ENCODE assay signal across 8 cellular contexts in the genomic region with DNA sequence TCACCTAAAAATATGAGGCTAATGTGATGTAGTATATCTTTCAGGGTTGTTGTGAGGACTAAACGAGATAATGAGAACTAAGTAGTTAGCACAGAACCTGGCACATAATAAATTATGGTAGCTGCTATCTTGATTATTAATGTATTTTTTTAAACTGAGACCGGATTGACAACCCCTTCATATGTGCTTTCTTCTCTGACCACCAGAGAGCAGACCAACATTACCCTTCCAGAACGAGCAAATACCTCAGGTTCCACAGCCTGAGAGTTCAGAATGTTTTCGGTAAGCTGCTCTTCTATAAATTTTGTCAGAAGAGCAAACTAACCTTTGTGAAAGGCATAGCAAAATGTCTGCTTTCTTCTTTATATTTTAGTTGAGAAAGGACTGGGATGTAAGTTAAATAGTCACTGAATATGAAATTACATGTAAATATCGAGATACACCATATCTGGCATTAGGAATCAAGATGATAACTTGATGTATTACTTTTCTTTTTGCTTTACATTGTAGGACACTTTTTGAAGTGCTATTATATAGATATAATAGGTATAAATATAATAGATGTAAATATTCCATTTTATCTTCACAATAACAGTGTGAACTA. TPM values are rescaled to one million over a fixed set of nuclear protein-coding genes. Genes with fewer than 3 reads are reported as not detected.
DNase-seq lines count a peak whose midpoint lies in the region; ATAC-seq and TF ChIP-seq lines count a peak whose summit lies in the region.

No MANE protein-coding gene starts in this region.

- dilution Hi-C loops in IMR-90 (cut with HindIII; ENCODE audit: low sequenced_read_pairs, unreplicated experiment) = no loop called here

- 0 out of 4 replicates have a peak overlapping the region, but pooled peaks of 1 of the 2 experiments have one; percentile 30 for H4K8ac ChIP-seq in IMR-90 (ENCODE audit: low read depth in 2 of 2, low read length in 2 of 2)
- H4K8ac ChIP-seq in neuronal stem cell (ENCODE audit: low read depth, low read length) = no peak overlapping the region

- H3K79me1 ChIP-seq in IMR-90 (ENCODE audit: low read depth in 1 of 2, low read length in 2 of 2) (no peaks in the 10 kb centered on the region), neuronal stem cell (ENCODE audit: low read depth, low read length) (no peaks in the 10 kb centered on the region)

- H3K23ac ChIP-seq in IMR-90 (ENCODE audit: low read depth, low read length) = no peak overlapping the region
- no peak overlapping the region for H3K23ac ChIP-seq in neuronal stem cell (ENCODE audit: low read depth, low read length, poor library complexity)

- intact Hi-C loops in IMR-90 (cut with micrococcal nuclease) = loop anchor here (1.0 to 5.0 kb wide), 4 partner anchors 54 to 537 kb away; a partner anchor contains a TSS

- peak; percentile 67; the same call in 1 of the 2 replicates for ATAC-seq in IMR-90 (ENCODE audit: low read depth)

- WGBS in IMR-90 (ENCODE audit: extremely low coverage in 2 of 2, insufficient read length in 1 of 2), 2 experiments = no CpG with 5 or more reads among the region's 5 CpGs
- WGBS in neuronal stem cell (ENCODE audit: extremely low coverage in 2 of 2, insufficient read length in 2 of 2, insufficient replicate concordance in 1 of 2), 2 donors = no CpG with 5 or more reads among the region's 5 CpGs

- peak; percentile 60 for TF ChIP-seq CTCF in AG09319 (IDR thresholded peaks at IDR 0.05; ENCODE audit: low read depth, low read length)
- TF ChIP-seq CTCF in IMR-90 (conservative IDR thresholded peaks at IDR 0.05; ENCODE audit: low read depth, low read length) = peak; percentile 75
- peak; percentile 90 for TF ChIP-seq CTCF in epithelial cell of proximal tubule (conservative IDR thresholded peaks at IDR 0.05; ENCODE audit: low read depth, low read length)

- no peak for TF ChIP-seq POLR2A in IMR-90 (IDR thresholded peaks at IDR 0.05; ENCODE audit: low read depth, low read length)

- H2BK120ac ChIP-seq in IMR-90 (ENCODE audit: low read depth, low read length) (no peak overlapping the region), neuronal stem cell (ENCODE audit: low read depth, low read length) (no peak overlapping the region)

- H4K20me1 ChIP-seq in IMR-90 (ENCODE audit: insufficient read depth, low read length) = no peaks in the 10 kb centered on the region

- H3K9me1 ChIP-seq in IMR-90 (ENCODE audit: insufficient read depth, low read length) = peaks cover 14% of the 10 kb centered on the region

- H2BK20ac ChIP-seq in IMR-90 (ENCODE audit: low read depth, low read length) = no peak overlapping the region

- in situ Hi-C loops in IMR-90 (cut with MboI; ENCODE audit: low sequenced_read_pairs) = no loop called here

- CTCF ChIA-PET in IMR-90 (lab: Yijun Ruan, JAX) = interaction anchor here (0.6 to 2.1 kb wide), 8 partner anchors 14 to 692 kb away, joined by 3 to 9 read pairs (median 3); no protein-coding TSS in a partner anchor

- H2BK5ac ChIP-seq in IMR-90 (ENCODE audit: low read depth, low read length, poor library complexity, severe bottlenecking) = peak overlapping the region; percentile 3
- no peak overlapping the region for H2BK5ac ChIP-seq in neuronal stem cell (ENCODE audit: low read length)

- H3K9ac ChIP-seq in IMR-90 (ENCODE audit: low read depth, low read length) = no peak overlapping the region
- H3K9ac ChIP-seq in neuronal stem cell (ENCODE audit: low read depth, low read length, poor library complexity) = no peak overlapping the region

- POLR2A ChIA-PET in IMR-90 (lab: Charles Lee; ENCODE audit: unreplicated experiment) = no interaction called here

- no peaks in the 10 kb centered on the region for H3K27me3 ChIP-seq in IMR-90 (ENCODE audit: control insufficient read depth, insufficient read depth, low read length)
- H3K27me3 ChIP-seq in neuronal stem cell (ENCODE audit: control insufficient read depth in 3 of 3, insufficient read depth in 3 of 3, low read depth in 1 of 3, low read length in 3 of 3) = peaks cover 0 to 31% (median 0%) of the 10 kb centered on the region in 3 experiments

- H3K9me3 ChIP-seq in IMR-90 (ENCODE audit: control insufficient read depth, insufficient read depth, low read length) = no peaks in the 10 kb centered on the region
- H3K9me3 ChIP-seq in neuronal stem cell (replicated peaks in 1 of 2; ENCODE audit: control insufficient read depth in 2 of 2, insufficient read depth in 1 of 2, low read depth in 1 of 2, low read length in 2 of 2) = no peaks in the 10 kb centered on the region

- H3K56ac ChIP-seq in IMR-90 (ENCODE audit: extremely low read depth, insufficient read depth, low read length) = no peak overlapping the region

- H2BK15ac ChIP-seq in IMR-90 (ENCODE audit: low read depth, low read length) = 0 out of 3 replicates have a peak overlapping the region, but pooled peaks have one; percentile 60
- H2BK15ac ChIP-seq in neuronal stem cell (ENCODE audit: low read length) = no peak overlapping the region

- TF ChIP-seq RAD21 in IMR-90 (IDR thresholded peaks at IDR 0.05; ENCODE audit: low read length) = peak; percentile 87

- H4K5ac ChIP-seq in IMR-90 (ENCODE audit: low read depth, low read length) = no peak overlapping the region; the same call in 1 of the 2 replicates

- no peak overlapping the region for H4K91ac ChIP-seq in IMR-90 (ENCODE audit: insufficient read depth, low read depth, low read length)
- no peak overlapping the region for H4K91ac ChIP-seq in neuronal stem cell (ENCODE audit: low read depth, low read length, poor library complexity)

- no peak overlapping the region for H2BK12ac ChIP-seq in neuronal stem cell (ENCODE audit: low read length)

- 0 out of 2 replicates have a peak overlapping the region, but pooled peaks have one; percentile 42 for H2AK5ac ChIP-seq in IMR-90 (ENCODE audit: low read depth, low read length)
- no peak overlapping the region for H2AK5ac ChIP-seq in neuronal stem cell (ENCODE audit: low read depth, low read length)

- H3K36me3 ChIP-seq in IMR-90 (ENCODE audit: control insufficient read depth, insufficient read depth, low read length) = no peaks in the 10 kb centered on the region
- no peaks in the 10 kb centered on the region for H3K36me3 ChIP-seq in neuronal stem cell (replicated peaks in 1 of 2; ENCODE audit: control insufficient read depth in 2 of 2, insufficient read depth in 2 of 2, low read length in 2 of 2)

- H3K4me1 ChIP-seq in IMR-90 (ENCODE audit: control insufficient read depth, insufficient read depth, low read length) (peaks cover 8% of the 10 kb centered on the region), neuronal stem cell (ENCODE audit: control insufficient read depth in 2 of 2, insufficient read depth in 1 of 2, low read depth in 1 of 2, low read length in 2 of 2) (no peaks in the 10 kb centered on the region)

- no peak overlapping the region for H3K27ac ChIP-seq in IMR-90 (ENCODE audit: insufficient read depth, low read length)
- no peak overlapping the region for H3K27ac ChIP-seq in neuronal stem cell (replicated peaks; ENCODE audit: low read length)

- H3K4me2 ChIP-seq in IMR-90 (ENCODE audit: low read depth, low read length) = no peak overlapping the region
- no peak overlapping the region for H3K4me2 ChIP-seq in neuronal stem cell (ENCODE audit: insufficient read depth, low read length, poor library complexity, severe bottlenecking)

- no peak overlapping the region for H2AK9ac ChIP-seq in IMR-90 (replicated peaks; ENCODE audit: low read depth, low read length, poor library complexity)

- no peak overlapping the region for H3K4me3 ChIP-seq in IMR-90 (ENCODE audit: insufficient read depth, low read depth, low read length)
- no peak overlapping the region for H3K4me3 ChIP-seq in epithelial cell of proximal tubule (ENCODE audit: low read depth, low read length)
- H3K4me3 ChIP-seq in neuronal stem cell (ENCODE audit: low read length in 2 of 2) = no peak overlapping the region

- BruUV-seq in IMR-90 (replicated peaks; lab: Mats Ljungman, UMichigan) = no TSS peak

- H3K14ac ChIP-seq in IMR-90 (replicated peaks; ENCODE audit: low read depth, low read length) = no peak overlapping the region
- no peak overlapping the region for H3K14ac ChIP-seq in neuronal stem cell (ENCODE audit: low read length)

- no peak for DNase-seq in AG09319 (ENCODE audit: extremely low read depth, low read depth)
- peak; percentile 51 for DNase-seq in EL
- peak; percentile 69 for DNase-seq in IMR-90
- DNase-seq in T follicular helper cell (ENCODE audit: low read depth) = peak; percentile 29
- no peak for DNase-seq in epithelial cell of proximal tubule (ENCODE audit: low read depth)
- DNase-seq in neuronal stem cell (ENCODE audit: low spot score) = peak; percentile 30
- DNase-seq in NCI-H774 (lab: John Stamatoyannopoulos, UW) = no peak
- DNase-seq in T-helper 9 cell = no peak

- H3K18ac ChIP-seq in IMR-90 (ENCODE audit: low read depth, low read length) (peak overlapping the region; percentile 65; the same call in 1 of the 2 replicates), neuronal stem cell (ENCODE audit: low read length) (no peak overlapping the region)

- no peak overlapping the region for H2AFZ ChIP-seq in IMR-90 (replicated peaks; ENCODE audit: low read length, poor library complexity)
- no peak overlapping the region for H2AFZ ChIP-seq in neuronal stem cell (ENCODE audit: low read length)

- H3K4ac ChIP-seq in IMR-90 (ENCODE audit: low read depth, low read length) (no peak overlapping the region), neuronal stem cell (ENCODE audit: low read length) (no peak overlapping the region)

TF ChIP-seq in IMR-90, 13 proteins besides CTCF, POLR2A, EP300 and RAD21:
- TF ChIP-seq MAZ (IDR thresholded peaks at IDR 0.05; ENCODE audit: borderline replicate concordance, low read depth, low read length) = peak; percentile 35; the same call in 1 of the 2 replicates
- TF ChIP-seq BHLHE40 (IDR thresholded peaks at IDR 0.05; ENCODE audit: low read depth, low read length) = no peak
- TF ChIP-seq SMC3 (IDR thresholded peaks at IDR 0.05; ENCODE audit: low read depth, low read length) = peak; percentile 81
TF ChIP-seq in IMR-90: peak in this region for 2.

RNA-seq across cellular contexts. Expression of a gene that starts 13.6 kb away (rescaled TPM):
- total RNA-seq in IMR-90 (2012; rRNA removed) (18.8 and 32.8 TPM in 2 replicates), epithelial cell of proximal tubule (24.7 and 42.8 TPM in 2 replicates)
- polyA plus RNA-seq in IMR-90 (2012; rRNA removed) = 16.8 and 20.0 TPM in 2 replicates
- 5.1 and 9.8 TPM in 2 replicates for polyA plus RNA-seq in IMR-90 (2012; cell fraction: cytosol; rRNA removed)
- 1.6 and 14.7 TPM in 2 replicates for polyA plus RNA-seq in IMR-90 (2012; cell fraction: nucleus; rRNA removed; ENCODE audit: low replicate concordance)
- 22.7 TPM for polyA plus RNA-seq in neuronal stem cell (2013, experiment 1 of 2)
- polyA plus RNA-seq in neuronal stem cell (2013, experiment 2 of 2) = 21.8 TPM

Comparison
In these comparisons a context has a peak if more than half of its experiments do, and no peak if none do; other contexts are left out.
1. DNase-seq: peak in EL (single experiment), IMR-90 (single experiment), T follicular helper cell (single experiment) and neuronal stem cell (single experiment); none in AG09319 (single experiment), epithelial cell of proximal tubule (single experiment), NCI-H774 (single experiment) and T-helper 9 cell (single experiment).
2. Peak in every context shown above with its lines, with median percentiles within 50 percentile points of each other: CTCF ChIP-seq.